2 cellular contexts compared by ENCODE assay signal in genomic region chr2:162029287-162029901, GRCh38.
TF ChIP-seq lines count a peak whose summit lies in the region.

No MANE protein-coding gene starts in this region.

TF ChIP-seq in IMR-90, 13 proteins besides CTCF, POLR2A, EP300 and RAD21:
- TF ChIP-seq CHD1 (IDR thresholded peaks at IDR 0.05; ENCODE audit: low read depth, low read length): no peak
- no peak for TF ChIP-seq FOS (IDR thresholded peaks at IDR 0.05; ENCODE audit: low read depth, low read length)
- TF ChIP-seq MAZ (IDR thresholded peaks at IDR 0.05; ENCODE audit: borderline replicate concordance, low read depth, low read length): no peak
- TF ChIP-seq SMC3 (IDR thresholded peaks at IDR 0.05; ENCODE audit: low read depth, low read length): no peak
- TF ChIP-seq MAFK (IDR thresholded peaks at IDR 0.05; ENCODE audit: low read depth, low read length): no peak
- no peak for TF ChIP-seq BHLHE40 (IDR thresholded peaks at IDR 0.05; ENCODE audit: low read depth, low read length)
- no peak for TF ChIP-seq USF2 (IDR thresholded peaks at IDR 0.05; ENCODE audit: low read depth, low read length)
- no peak for TF ChIP-seq ELK1 (IDR thresholded peaks at IDR 0.05; ENCODE audit: borderline replicate concordance, low read depth, low read length)
- no peak for TF ChIP-seq CEBPB (IDR thresholded peaks at IDR 0.05; ENCODE audit: low read depth, low read length)
- TF ChIP-seq RCOR1 (IDR thresholded peaks at IDR 0.05; ENCODE audit: insufficient replicate concordance, low read length): no peak
- no peak for TF ChIP-seq MXI1 (IDR thresholded peaks at IDR 0.05; ENCODE audit: borderline replicate concordance, low read depth, low read length)
- TF ChIP-seq RFX5 (IDR thresholded peaks at IDR 0.05; ENCODE audit: low read depth, low read length): no peak
- no peak for TF ChIP-seq NFE2L2 (IDR thresholded peaks at IDR 0.05; ENCODE audit: low read depth, low read length)

TF ChIP-seq in HepG2, 621 proteins besides CTCF, POLR2A, EP300 and RAD21:
- TF ChIP-seq AFF4 (CRISPR knock-in tag; IDR thresholded peaks at IDR 0.05): no peak
- TF ChIP-seq HMG20B (CRISPR knock-in tag; conservative IDR thresholded peaks at IDR 0.05): no peak
- no peak for TF ChIP-seq SALL2 (CRISPR knock-in tag; IDR thresholded peaks at IDR 0.05)
- peak; percentile 35; the same call in 1 of the 2 replicates for TF ChIP-seq RXRB (CRISPR knock-in tag; IDR thresholded peaks at IDR 0.05; ENCODE audit: borderline replicate concordance)
- TF ChIP-seq HNF1B (CRISPR knock-in tag; IDR thresholded peaks at IDR 0.05): no peak
- no peak for TF ChIP-seq KAT7 (CRISPR knock-in tag; IDR thresholded peaks at IDR 0.05; ENCODE audit: borderline replicate concordance)
- no peak for TF ChIP-seq TARDBP (CRISPR knock-in tag; IDR thresholded peaks at IDR 0.05)
- TF ChIP-seq NR1H2 (CRISPR knock-in tag; IDR thresholded peaks at IDR 0.05; ENCODE audit: borderline replicate concordance, low read depth): no peak
- TF ChIP-seq ZNF292 (CRISPR knock-in tag; IDR thresholded peaks at IDR 0.05; ENCODE audit: borderline replicate concordance, low read depth): no peak
- TF ChIP-seq RBFOX2 (IDR thresholded peaks at IDR 0.05; ENCODE audit: low read depth, low read length): no peak
- no peak for TF ChIP-seq ZNF816 (CRISPR knock-in tag; IDR thresholded peaks at IDR 0.05; ENCODE audit: borderline replicate concordance)
- peak; percentile 33; the same call in 1 of the 2 replicates for TF ChIP-seq CEBPB (IDR thresholded peaks at IDR 0.05; ENCODE audit: borderline replicate concordance, low read depth, low read length)
- no peak for TF ChIP-seq YY1 (IDR thresholded peaks at IDR 0.05; ENCODE audit: insufficient read depth, insufficient replicate concordance, low read depth, low read length)
- TF ChIP-seq HBP1 (CRISPR knock-in tag; IDR thresholded peaks at IDR 0.05; ENCODE audit: low read depth): no peak
- TF ChIP-seq TSC22D2 (CRISPR knock-in tag; IDR thresholded peaks at IDR 0.05; ENCODE audit: borderline replicate concordance): no peak
- no peak for TF ChIP-seq MAF1 (CRISPR knock-in tag; IDR thresholded peaks at IDR 0.05; ENCODE audit: borderline replicate concordance)
- TF ChIP-seq KMT2B (CRISPR knock-in tag; IDR thresholded peaks at IDR 0.05): no peak
- TF ChIP-seq AGO1 (IDR thresholded peaks at IDR 0.05; ENCODE audit: low read depth, low read length, poor library complexity, severe bottlenecking): no peak
- TF ChIP-seq ZNF414 (CRISPR knock-in tag; IDR thresholded peaks at IDR 0.05): no peak
- TF ChIP-seq CENPT (CRISPR knock-in tag; IDR thresholded peaks at IDR 0.05; ENCODE audit: low read depth): no peak
- TF ChIP-seq DNMT1 (CRISPR knock-in tag; IDR thresholded peaks at IDR 0.05): no peak
- no peak for TF ChIP-seq CHD2 (IDR thresholded peaks at IDR 0.05; ENCODE audit: low read depth, low read length)
- no peak for TF ChIP-seq ZBTB1 (CRISPR knock-in tag; IDR thresholded peaks at IDR 0.05; ENCODE audit: borderline replicate concordance)
- TF ChIP-seq ZKSCAN5 (CRISPR knock-in tag; IDR thresholded peaks at IDR 0.05): no peak
- peak; percentile 23; the same call in 1 of the 2 replicates for TF ChIP-seq SOX5 (CRISPR knock-in tag; IDR thresholded peaks at IDR 0.05; ENCODE audit: borderline replicate concordance)
- TF ChIP-seq TFDP1 (CRISPR knock-in tag; IDR thresholded peaks at IDR 0.05; ENCODE audit: borderline replicate concordance): no peak
- peak; percentile 38; the same call in 1 of the 2 replicates for TF ChIP-seq HMG20A (CRISPR knock-in tag; IDR thresholded peaks at IDR 0.05; ENCODE audit: borderline replicate concordance)
- no peak for TF ChIP-seq ZKSCAN1 (IDR thresholded peaks at IDR 0.05; ENCODE audit: low read length)
- TF ChIP-seq RNF219 (CRISPR knock-in tag; IDR thresholded peaks at IDR 0.05): no peak
- no peak for TF ChIP-seq HOXD1 (CRISPR knock-in tag; IDR thresholded peaks at IDR 0.05)
- no peak for TF ChIP-seq ISL2 (CRISPR knock-in tag; IDR thresholded peaks at IDR 0.05)
- no peak for TF ChIP-seq GATA4 (IDR thresholded peaks at IDR 0.05; ENCODE audit: borderline replicate concordance, low read depth)
